19 cellular contexts compared by ENCODE assay signal in the genomic region with DNA sequence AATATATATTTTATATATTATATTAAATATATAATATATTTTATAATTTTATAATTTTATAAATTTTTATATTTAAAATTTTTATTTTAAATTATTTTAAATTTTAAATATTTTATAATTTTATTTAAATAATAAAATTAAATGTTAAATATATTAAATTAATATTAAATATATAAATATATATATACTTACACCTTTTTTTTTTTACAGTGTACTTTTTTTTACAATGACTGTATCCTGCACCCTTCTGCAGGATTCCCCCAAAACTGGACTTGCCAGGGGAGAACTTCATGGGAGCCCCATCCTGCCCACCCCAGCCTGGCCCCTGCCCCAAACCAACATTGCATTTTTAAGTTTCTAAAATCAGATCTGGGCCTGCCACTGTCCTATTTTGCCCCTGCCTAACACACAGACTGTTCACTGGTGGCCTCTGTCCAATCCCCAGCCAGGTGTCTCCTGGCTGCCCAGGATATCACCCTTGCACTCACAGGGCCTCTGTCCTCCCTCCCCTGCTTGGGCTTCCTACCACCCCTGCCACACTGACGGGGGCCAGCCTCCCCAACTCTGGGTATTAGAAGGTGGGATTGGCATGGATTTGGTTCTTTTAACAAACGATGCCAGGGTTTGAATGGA.
"Had no signal": no experiment of that assay in that cellular context is flagged by ENCODE, and none has a peak within 500 bp of the region (broad histone marks: within the 10 kb centered on the region; RNA-seq: fewer than 3 reads in every experiment).

No MANE protein-coding gene starts in this region.

- H3K27ac ChIP-seq: brain microvascular endothelial cell, left ventricle myocardium inferior, neutrophil, skin epidermis, suprapubic skin had no signal

- H3K4me3 Mint-ChIP-seq: activated naive CD8-positive, alpha-beta T cell; central memory CD8-positive, alpha-beta T cell; memory B cell; natural killer cell; T-cell had no signal

- DNase-seq: activated CD4-positive, alpha-beta T cell treated with anti-CD3 and anti-CD28 coated beads for 4 hours; brain microvascular endothelial cell; effector CD8-positive, alpha-beta T cell; foreskin fibroblast; hypothalamus; left ventricle myocardium inferior; natural killer cell; stimulated activated CD4-positive, alpha-beta T cell treated with anti-CD3 and anti-CD28 coated beads, Interleukin-4, amount 100 ng/mL, for 24 hours; stimulated activated naive CD4-positive, alpha-beta T cell treated with Interleukin-2 at 50 U/mL for 16 hours; T-cell; T1000; trophoblast cell had no signal

- H3K4me1 Mint-ChIP-seq: central memory CD8-positive, alpha-beta T cell; memory B cell; T-cell had no signal

- H3K9me3 Mint-ChIP-seq: central memory CD8-positive, alpha-beta T cell; memory B cell; natural killer cell; T-cell had no signal

- H3K27ac Mint-ChIP-seq: activated naive CD8-positive, alpha-beta T cell; memory B cell; natural killer cell; T-cell had no signal

- H3K27me3 ChIP-seq: brain microvascular endothelial cell had no signal

- H3K36me3 Mint-ChIP-seq: activated naive CD8-positive, alpha-beta T cell; memory B cell; natural killer cell; T-cell had no signal

- FAIRE-seq: endothelial cell of umbilical vein had no signal

- H3K27me3 Mint-ChIP-seq: activated naive CD8-positive, alpha-beta T cell had no signal

- ATAC-seq: natural killer cell, T-cell had no signal

- H3K9me3 ChIP-seq: left ventricle myocardium inferior, neutrophil, suprapubic skin had no signal

- H3K36me3 ChIP-seq: brain microvascular endothelial cell, left ventricle myocardium inferior, neutrophil, suprapubic skin had no signal

- H3K4me3 ChIP-seq: left ventricle myocardium inferior, skin epidermis, suprapubic skin had no signal
